Comparison of ENCODE assay signal across 19 cellular contexts in the genomic region with DNA sequence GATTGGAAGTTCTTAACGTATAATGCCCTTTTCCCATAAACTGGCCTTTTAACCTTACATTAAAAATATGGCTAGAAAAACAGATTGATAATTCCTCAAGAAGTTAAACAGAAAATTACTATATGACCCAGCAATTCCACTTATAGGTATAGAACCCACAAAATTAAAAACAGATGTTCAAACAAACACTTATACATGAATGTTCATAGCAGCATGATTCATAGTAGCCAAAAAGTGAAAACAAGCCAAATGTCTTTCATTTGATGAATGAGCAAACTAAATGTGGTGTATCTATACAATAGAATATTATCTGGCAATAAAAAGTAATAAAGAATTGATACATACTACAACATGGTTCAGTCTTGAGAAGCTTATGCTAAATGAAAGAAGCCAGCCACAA. TPM values are rescaled to one million over a fixed set of nuclear protein-coding genes. Genes with fewer than 3 reads are reported as not detected.
DNase-seq lines count a peak whose midpoint lies in the region.
"Had no signal": no experiment of that assay in that cellular context is flagged by ENCODE, and none has a peak within 500 bp of the region (broad histone marks: within the 10 kb centered on the region; RNA-seq: fewer than 3 reads in every experiment).

No MANE protein-coding gene starts in this region.

- peak overlapping the region; percentile 3 for H3K4me2 ChIP-seq in GM23248 (ENCODE audit: unreplicated experiment)
- H3K4me2 ChIP-seq: GM23338 had no signal

- no peaks in the 10 kb centered on the region for H3K36me3 ChIP-seq in GM23248 (ENCODE audit: low read depth)
- H3K36me3 ChIP-seq: Peyer's patch had no signal

- CTCF ChIA-PET in activated naive CD4-positive, alpha-beta T cell treated with anti-CD3 and anti-CD28 coated beads, Interleukin-2, amount 10 ng/mL, durations not matched to agents 7 days and 5 days (lab: Charles Lee) = no interaction called here

- in situ Hi-C loops in GM23248 (cut with MboI) = no loop called here

- no peak overlapping the region for H2AFZ ChIP-seq in GM23248
- H2AFZ ChIP-seq: GM23338 had no signal

- H3K27me3 ChIP-seq in GM23248 (replicated peaks; ENCODE audit: insufficient read depth) = no peaks in the 10 kb centered on the region
- H3K27me3 ChIP-seq: Peyer's patch had no signal

- no peak overlapping the region for H3K27ac ChIP-seq in GM23248
- H3K27ac ChIP-seq: Peyer's patch had no signal

- DNase-seq in GM23248 = peak; percentile 40
- peak; percentile 80 for DNase-seq in NCI-H69 (lab: John Stamatoyannopoulos, UW)
- peak; percentile 16 for DNase-seq in brain pericyte (ENCODE audit: low read depth, low spot score)
- peak; percentile 23 for DNase-seq in fibroblast of the conjunctiva (ENCODE audit: low read depth)
- DNase-seq in RKO (ENCODE audit: low spot score) = no peak
- no peak for DNase-seq in SIG-M5 treated with dmso at 0.1 percent for 504 hours (lab: John Stamatoyannopoulos, UW; ENCODE audit: unreplicated experiment)
- DNase-seq in activated naive CD4-positive, alpha-beta T cell treated with anti-CD3 and anti-CD28 coated beads, Interleukin-2, amount 10 ng/mL, durations not matched to agents 7 days and 5 days = no peak
- no peak for DNase-seq in A172 (ENCODE audit: low spot score)
- DNase-seq: AML-193, Caco-2, DMS53, GF-D8, KG1, NCI-H1092, NCI-H187, NCI-H510A, Peyer's patch, SHP77 treated with DMSO at 0.1 percent for 48 hours had no signal

- H3K9me2 ChIP-seq in GM23248 (ENCODE audit: insufficient read depth) = no peaks in the 10 kb centered on the region

- H3K27ac Mint-ChIP-seq in activated naive CD4-positive, alpha-beta T cell treated with anti-CD3 and anti-CD28 coated beads, Interleukin-2, amount 10 ng/mL, durations not matched to agents 7 days and 5 days = no peak overlapping the region
- H3K27ac Mint-ChIP-seq: GM23338 had no signal

- H3K9me3 ChIP-seq in GM23248 (ENCODE audit: low read depth) = no peaks in the 10 kb centered on the region
- H3K9me3 ChIP-seq: Caco-2, Peyer's patch had no signal

- H3K79me2 ChIP-seq in GM23248 (ENCODE audit: insufficient read depth) = no peaks in the 10 kb centered on the region

- no peaks in the 10 kb centered on the region for H4K20me1 ChIP-seq in GM23248 (ENCODE audit: insufficient read depth)

- no peaks in the 10 kb centered on the region for H3K36me3 Mint-ChIP-seq in activated naive CD4-positive, alpha-beta T cell treated with anti-CD3 and anti-CD28 coated beads, Interleukin-2, amount 10 ng/mL, durations not matched to agents 7 days and 5 days

- no peaks in the 10 kb centered on the region for H3K27me3 Mint-ChIP-seq in activated naive CD4-positive, alpha-beta T cell treated with anti-CD3 and anti-CD28 coated beads, Interleukin-2, amount 10 ng/mL, durations not matched to agents 7 days and 5 days

- H3K9ac ChIP-seq in GM23248 = no peak overlapping the region

- H3F3A ChIP-seq in GM23248 (ENCODE audit: insufficient read depth) = no peaks in the 10 kb centered on the region

- no peaks in the 10 kb centered on the region for H3K4me1 Mint-ChIP-seq in activated naive CD4-positive, alpha-beta T cell treated with anti-CD3 and anti-CD28 coated beads, Interleukin-2, amount 10 ng/mL, durations not matched to agents 7 days and 5 days

- no peak overlapping the region for H3K4me3 ChIP-seq in GM23248
- H3K4me3 ChIP-seq: GM23338, Peyer's patch had no signal

- no peaks in the 10 kb centered on the region for H3K9me3 Mint-ChIP-seq in activated naive CD4-positive, alpha-beta T cell treated with anti-CD3 and anti-CD28 coated beads, Interleukin-2, amount 10 ng/mL, durations not matched to agents 7 days and 5 days
- H3K9me3 Mint-ChIP-seq: GM23338 had no signal

- 82 to 85% methylated on average over 1 of the region's 1 CpG for WGBS in GM23248 (ENCODE audit: low coverage in 1 of 2, low lambda C conversion rate in 2 of 2, missing lambda C conversion rate in 2 of 2), 2 experiments

- peaks cover 10% of the 10 kb centered on the region for H3K4me1 ChIP-seq in GM23248 (ENCODE audit: insufficient read depth)
- H3K4me1 ChIP-seq: Caco-2, Peyer's patch had no signal

- H3K4me3 Mint-ChIP-seq in activated naive CD4-positive, alpha-beta T cell treated with anti-CD3 and anti-CD28 coated beads, Interleukin-2, amount 10 ng/mL, durations not matched to agents 7 days and 5 days = no peak overlapping the region
- H3K4me3 Mint-ChIP-seq: GM23338 had no signal

RNA-seq across cellular contexts. Expression of a gene that starts 35.5 kb away (rescaled TPM):
- 0.32 and 0.76 TPM in 2 replicates for total RNA-seq in GM23248 (2014; rRNA removed; shearing (Covaris generic))
- 0.08 and 0.16 TPM in 2 replicates for polyA plus RNA-seq in GM23248 (2016; fragmentation: Nextera tagmentation; extraction: Ambion mirVana)
- total RNA-seq in A172 (2014; rRNA removed; shearing (Covaris generic)) = 0.36 and 0.53 TPM in 2 replicates

Comparison
In these comparisons a context has a peak if more than half of its experiments do, and no peak if none do; other contexts are left out.
1. DNase-seq: peak in GM23248 (single experiment), NCI-H69 (single experiment), brain pericyte (single experiment) and fibroblast of the conjunctiva (single experiment); none in RKO (single experiment), SIG-M5 treated with dmso at 0.1 percent for 504 hours (single experiment), activated naive CD4-positive, alpha-beta T cell treated with anti-CD3 and anti-CD28 coated beads, Interleukin-2, amount 10 ng/mL, durations not matched to agents 7 days and 5 days (single experiment) and A172 (single experiment).